ENCODE assay signal across 10 cellular contexts in genomic region chr19:2014081-2014693, GRCh38. TPM values are rescaled to one million over a fixed set of nuclear protein-coding genes. Genes with fewer than 3 reads are reported as not detected.
DNase-seq lines count a peak whose midpoint lies in the region; ATAC-seq, FAIRE-seq and TF ChIP-seq lines count a peak whose summit lies in the region.
"Had no signal": no experiment of that assay in that cellular context is flagged by ENCODE, and none has a peak within 500 bp of the region (broad histone marks: within the 10 kb centered on the region; RNA-seq: fewer than 3 reads in every experiment).

No MANE protein-coding gene starts in this region.

- no peak overlapping the region for H3K27ac Mint-ChIP-seq in activated naive CD8-positive, alpha-beta T cell treated with anti-CD3 and anti-CD28 coated beads, Interleukin-2, amount 50 U/mL, for 24 hours

- H3K27me3 Mint-ChIP-seq in activated naive CD8-positive, alpha-beta T cell treated with anti-CD3 and anti-CD28 coated beads, Interleukin-2, amount 50 U/mL, for 24 hours, result no peaks in the 10 kb centered on the region

- DNase-seq in SK-N-SH, result peak; percentile 42
- no peak for DNase-seq in activated naive CD8-positive, alpha-beta T cell treated with anti-CD3 and anti-CD28 coated beads, Interleukin-2, amount 50 U/mL, for 24 hours
- no peak for DNase-seq in left ventricle myocardium superior
- DNase-seq in substantia nigra (lab: John Stamatoyannopoulos, UW), result no peak
- DNase-seq in Ammon's horn (ENCODE audit: low spot score), result no peak
- DNase-seq in GM19239 (ENCODE audit: insufficient read length, low spot score), result no peak

- peak overlapping the region; percentile 61 for H3K9ac ChIP-seq in SK-N-SH

- TF ChIP-seq EP300 in SK-N-SH (IDR thresholded peaks at IDR 0.05; ENCODE audit: borderline replicate concordance in 1 of 2, low read depth in 1 of 2, low read length in 1 of 2), result no peak

- CTCF ChIA-PET in SK-N-SH (lab: Yijun Ruan, JAX), result no interaction called here

- H3K27me3 ChIP-seq in SK-N-SH (ENCODE audit: insufficient read depth), result no peaks in the 10 kb centered on the region
- H3K27me3 ChIP-seq: right lobe of liver had no signal

- peaks cover 15% of the 10 kb centered on the region for H4K20me1 ChIP-seq in SK-N-SH (ENCODE audit: insufficient read depth)

- no peaks in the 10 kb centered on the region for H3K9me3 ChIP-seq in SK-N-SH
- H3K9me3 ChIP-seq: right lobe of liver had no signal

- ATAC-seq in SK-N-SH treated with all-trans-retinoic acid at 6 μM for 48 hours, result no peak
- no peak for ATAC-seq in activated naive CD8-positive, alpha-beta T cell treated with anti-CD3 and anti-CD28 coated beads, Interleukin-2, amount 50 U/mL, for 24 hours
- peak; percentile 1 for ATAC-seq in left ventricle myocardium superior
- no peak for ATAC-seq in GM21526 (IDR thresholded peaks at IDR 0.05; ENCODE audit: low FRiP score, unreplicated experiment)

- peak overlapping the region; percentile 60 to 64 for H3K4me3 ChIP-seq in SK-N-SH (ENCODE audit: low read depth in 2 of 2, low read length in 1 of 2)

- no peaks in the 10 kb centered on the region for H3K36me3 Mint-ChIP-seq in activated naive CD8-positive, alpha-beta T cell treated with anti-CD3 and anti-CD28 coated beads, Interleukin-2, amount 50 U/mL, for 24 hours (ENCODE audit: low read depth)

- no peak for TF ChIP-seq CTCF in SK-N-SH (IDR thresholded peaks at IDR 0.05)

- POLR2A ChIA-PET in SK-N-SH (lab: Yijun Ruan, JAX), result no interaction called here

- H2AFZ ChIP-seq in SK-N-SH (ENCODE audit: low read depth), result no peak overlapping the region

- H3K4me2 ChIP-seq in SK-N-SH, result peak overlapping the region; percentile 94

- peaks cover 9% of the 10 kb centered on the region for H3F3A ChIP-seq in SK-N-SH (replicated peaks; ENCODE audit: insufficient read depth)

- no peaks in the 10 kb centered on the region for H3K36me3 ChIP-seq in SK-N-SH (replicated peaks in 1 of 2; ENCODE audit: control insufficient read depth in 1 of 2, insufficient read depth in 2 of 2, low read length in 1 of 2)
- H3K36me3 ChIP-seq: right lobe of liver had no signal

- H3K4me3 Mint-ChIP-seq in activated naive CD8-positive, alpha-beta T cell treated with anti-CD3 and anti-CD28 coated beads, Interleukin-2, amount 50 U/mL, for 24 hours, result peak overlapping the region; percentile 66

- 88% methylated on average over 9 of the region's 9 CpGs for WGBS in SK-N-SH (ENCODE audit: low lambda C conversion rate)

- intact Hi-C loops in left ventricle myocardium superior (cut with micrococcal nuclease), result no loop called here

- H3K27ac ChIP-seq in SK-N-SH (ENCODE audit: low read depth in 2 of 2, low read length in 1 of 2) (peak overlapping the region in 1 of 2 experiments; percentile 71; a peak in 1 of 4 replicates), substantia nigra (ENCODE audit: low read depth, low read length, poor library complexity, severe bottlenecking) (peak overlapping the region; percentile 80)
- H3K27ac ChIP-seq: right lobe of liver had no signal

- peaks cover 8% of the 10 kb centered on the region for H3K4me1 Mint-ChIP-seq in activated naive CD8-positive, alpha-beta T cell treated with anti-CD3 and anti-CD28 coated beads, Interleukin-2, amount 50 U/mL, for 24 hours

- no peaks in the 10 kb centered on the region for H3K9me3 Mint-ChIP-seq in activated naive CD8-positive, alpha-beta T cell treated with anti-CD3 and anti-CD28 coated beads, Interleukin-2, amount 50 U/mL, for 24 hours

- no peak for FAIRE-seq in GM19239 (lab: Jason Lieb, UNC)
- FAIRE-seq: A204.1 had no signal

- no peak for TF ChIP-seq RAD21 in SK-N-SH (IDR thresholded peaks at IDR 0.05; ENCODE audit: low read length)

- no peaks in the 10 kb centered on the region for H3K9me2 ChIP-seq in SK-N-SH

- H3K4me1 ChIP-seq in SK-N-SH (ENCODE audit: control insufficient read depth in 1 of 2, insufficient read depth in 2 of 2, low read depth in 1 of 2, low read length in 1 of 2), result peaks cover 4 to 18% of the 10 kb centered on the region in 2 experiments; a peak in 2 of 4 replicates
- H3K4me1 ChIP-seq: right lobe of liver had no signal

- H3K79me2 ChIP-seq in SK-N-SH (ENCODE audit: insufficient read depth), result peaks cover 71% of the 10 kb centered on the region

TF ChIP-seq in SK-N-SH, 30 proteins besides CTCF, POLR2A, EP300 and RAD21:
- TF ChIP-seq FOXJ3 (CRISPR knock-in tag; IDR thresholded peaks at IDR 0.05) (no peak), GABPA (IDR thresholded peaks at IDR 0.05; ENCODE audit: low read depth) (no peak)

TF ChIP-seq in SK-N-SH treated with all-trans-retinoic acid at 6 μM for 48 hours, 23 proteins besides CTCF, POLR2A, EP300 and RAD21 (continues in another document):
- TF ChIP-seq SNAI2 (CRISPR knock-in tag; IDR thresholded peaks at IDR 0.05) (no peak), BACH2 (CRISPR knock-in tag; IDR thresholded peaks at IDR 0.05; ENCODE audit: borderline replicate concordance) (no peak), GLIS3 (CRISPR knock-in tag; IDR thresholded peaks at IDR 0.05) (no peak), ZFP30 (CRISPR knock-in tag; IDR thresholded peaks at IDR 0.05) (no peak), ZFP3 (CRISPR knock-in tag; IDR thresholded peaks at IDR 0.05) (no peak), ZNF565 (CRISPR knock-in tag; conservative IDR thresholded peaks at IDR 0.05; ENCODE audit: low read depth) (no peak), ZNF70 (CRISPR knock-in tag; IDR thresholded peaks at IDR 0.05) (no peak), ESRRG (CRISPR knock-in tag; IDR thresholded peaks at IDR 0.05) (no peak), CSDC2 (CRISPR knock-in tag; IDR thresholded peaks at IDR 0.05) (no peak), ARNTL (CRISPR knock-in tag; IDR thresholded peaks at IDR 0.05; ENCODE audit: borderline replicate concordance, low read depth) (no peak), ZC3H10 (CRISPR knock-in tag; IDR thresholded peaks at IDR 0.05) (no peak), CREB5 (CRISPR knock-in tag; IDR thresholded peaks at IDR 0.05; ENCODE audit: low read depth) (no peak), TOX (CRISPR knock-in tag; IDR thresholded peaks at IDR 0.05; ENCODE audit: borderline replicate concordance) (no peak), PPARA (CRISPR knock-in tag; IDR thresholded peaks at IDR 0.05; ENCODE audit: borderline replicate concordance) (no peak), POU6F1 (CRISPR knock-in tag; IDR thresholded peaks at IDR 0.05; ENCODE audit: borderline replicate concordance, low read depth) (no peak), OSR1 (CRISPR knock-in tag; IDR thresholded peaks at IDR 0.05) (no peak), TSHZ2 (CRISPR knock-in tag; IDR thresholded peaks at IDR 0.05) (no peak)

RNA-seq across cellular contexts. Expression of gene BTBD2, which starts 1.3 kb away (rescaled TPM):
- polyA plus RNA-seq in SK-N-SH (2012; rRNA removed), result 54.4 and 66.8 TPM in 2 replicates
- 21.2 and 45.9 TPM in 2 replicates for polyA plus RNA-seq in SK-N-SH (2012; cell fraction: cytosol; rRNA removed)
- polyA plus RNA-seq in SK-N-SH (2012; cell fraction: nucleus; rRNA removed), result 64.3 and 71.6 TPM in 2 replicates
- 65.6 TPM for total RNA-seq in left ventricle myocardium superior

RNA-seq across cellular contexts. Expression of gene MKNK2, which starts 36.9 kb away (rescaled TPM):
- polyA plus RNA-seq in SK-N-SH (2012; rRNA removed), result 58.9 and 65.4 TPM in 2 replicates
- 32.5 and 45.8 TPM in 2 replicates for polyA plus RNA-seq in SK-N-SH (2012; cell fraction: cytosol; rRNA removed)
- 109 and 141 TPM in 2 replicates for polyA plus RNA-seq in SK-N-SH (2012; cell fraction: nucleus; rRNA removed)
- total RNA-seq in left ventricle myocardium superior, result 272 TPM
